Comparison of ENCODE assay signal across 14 cellular contexts in the genomic region with DNA sequence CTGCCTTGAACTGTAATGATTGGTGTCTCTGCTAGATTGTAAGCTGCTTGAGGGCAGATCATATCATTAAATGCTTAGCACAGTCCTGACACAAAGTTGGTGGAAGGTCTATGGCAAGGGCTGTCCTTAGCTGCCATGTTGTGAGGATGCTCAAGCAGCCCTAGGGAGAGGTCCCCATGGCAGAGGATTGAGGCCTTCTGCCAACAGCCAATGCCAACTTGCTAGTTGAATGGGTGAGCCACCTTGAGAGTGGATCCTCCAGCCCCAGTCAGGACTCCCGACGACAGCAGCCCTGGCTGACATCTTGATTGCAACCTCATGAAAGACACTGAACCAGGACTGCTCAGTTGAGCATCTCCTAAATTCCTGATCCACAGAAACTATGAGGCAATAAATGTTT.
A peak's percentile ranks its signal among the peaks of the same experiment; 100 is the strongest.
DNase-seq lines count a peak whose midpoint lies in the region; TF ChIP-seq lines count a peak whose summit lies in the region.
"Had no signal": no experiment of that assay in that cellular context is flagged by ENCODE, and none has a peak within 500 bp of the region (broad histone marks: within the 10 kb centered on the region; RNA-seq: fewer than 3 reads in every experiment).

No MANE protein-coding gene starts in this region.

- intact Hi-C loops in posterior vena cava (cut with DNase I) = no loop called here

- no peak for TF ChIP-seq CTCF in chondrocyte (IDR thresholded peaks at IDR 0.05)

- no peak overlapping the region for H3K4me3 Mint-ChIP-seq in chondrocyte (ENCODE audit: unreplicated experiment)
- H3K4me3 Mint-ChIP-seq: CD4-positive, alpha-beta memory T cell; HFFc6 had no signal

- H3K9me3 Mint-ChIP-seq in chondrocyte (ENCODE audit: low read depth) = peaks cover 18% of the 10 kb centered on the region
- H3K9me3 Mint-ChIP-seq: HFFc6 had no signal

- H3K4me1 Mint-ChIP-seq in chondrocyte (ENCODE audit: low read depth) = peaks cover 10% of the 10 kb centered on the region
- H3K4me1 Mint-ChIP-seq: CD4-positive, alpha-beta memory T cell had no signal

- peaks cover 40% of the 10 kb centered on the region for H3K27me3 Mint-ChIP-seq in chondrocyte (ENCODE audit: low read depth)

- peak overlapping the region; percentile 1 for H3K27ac Mint-ChIP-seq in chondrocyte (ENCODE audit: unreplicated experiment)
- H3K27ac Mint-ChIP-seq: CD4-positive, alpha-beta memory T cell; HFFc6 had no signal

- peak; percentile 11 for DNase-seq in amniotic epithelial cell (ENCODE audit: low read depth)
- peak; percentile 33 for DNase-seq in chondrocyte (ENCODE audit: low spot score)
- DNase-seq in posterior vena cava (ENCODE audit: low spot score) = peak; percentile 30
- no peak for DNase-seq in DMS 273 (lab: John Stamatoyannopoulos, UW; ENCODE audit: unreplicated experiment)
- no peak for DNase-seq in epidermal melanocyte (ENCODE audit: insufficient read length, low spot score)
- DNase-seq in NCI-H774 (lab: John Stamatoyannopoulos, UW) = no peak
- DNase-seq: C1 segment of cervical spinal cord; Calu3; CD4-positive, alpha-beta memory T cell; COR-L47; DMS153; DND-41; GOT3; HFFc6 had no signal

- peaks cover 5% of the 10 kb centered on the region for H3K36me3 Mint-ChIP-seq in chondrocyte (ENCODE audit: low read depth)
- H3K36me3 Mint-ChIP-seq: CD4-positive, alpha-beta memory T cell had no signal

Comparison
In these comparisons a context has a peak if more than half of its experiments do, and no peak if none do; other contexts are left out.
1. DNase-seq: peak in amniotic epithelial cell (single experiment), chondrocyte (single experiment) and posterior vena cava (single experiment); none in DMS 273 (single experiment), epidermal melanocyte (single experiment) and NCI-H774 (single experiment).